ENCODE assay signal across 8 cellular contexts in genomic region chr19:49468746-49469447, GRCh38. TPM values are rescaled to one million over a fixed set of nuclear protein-coding genes. Genes with fewer than 3 reads are reported as not detected.
A peak's percentile ranks its signal among the peaks of the same experiment; 100 is the strongest.
DNase-seq lines count a peak whose midpoint lies in the region; ATAC-seq and TF ChIP-seq lines count a peak whose summit lies in the region.

No MANE protein-coding gene starts in this region.

- no peak for TF ChIP-seq RAD21 in HCT116 (IDR thresholded peaks at IDR 0.05; ENCODE audit: low read depth)

- ATAC-seq in HCT116 = peak; percentile 61
- ATAC-seq in foreskin keratinocyte = peak; percentile 56

- intact Hi-C loops in HCT116 (cut with micrococcal nuclease) = no loop called here

- no peaks in the 10 kb centered on the region for H4K20me1 ChIP-seq in HCT116 (ENCODE audit: insufficient read depth)

- 0 out of 2 replicates have a peak overlapping the region, but pooled peaks have one; percentile 5 for H3K4me2 ChIP-seq in HCT116 (ENCODE audit: low read length)

- peaks cover 28 to 39% of the 10 kb centered on the region in 2 experiments for H3K4me1 ChIP-seq in HCT116 (ENCODE audit: control insufficient read depth in 1 of 2, insufficient read depth in 2 of 2, low read length in 2 of 2)
- peaks cover 7% of the 10 kb centered on the region for H3K4me1 ChIP-seq in foreskin keratinocyte

- DNase-seq in GM03348 (ENCODE audit: low spot score) (peak; percentile 51), HCT116 (ENCODE audit: low read depth, low spot score) (no peak), NCI-H524 treated with DMSO at 0.1 percent for 48 hours (lab: John Stamatoyannopoulos, UW) (peak; percentile 65), foreskin keratinocyte (peak in 1 of 2 donors; percentile 76), NCI-H1105 (lab: John Stamatoyannopoulos, UW) (no peak), Ammon's horn (ENCODE audit: low spot score) (no peak)
- peak; percentile 81 for DNase-seq in activated T-cell treated with anti-CD3 and anti-CD28 coated beads, Interleukin-2, amount 50 U/mL, for 1 hour

- H3K9me2 ChIP-seq in HCT116 (ENCODE audit: insufficient read depth) = no peaks in the 10 kb centered on the region

- BruUV-seq in HCT116 (replicated peaks; lab: Mats Ljungman, UMichigan) = no TSS peak

- no peak overlapping the region for H3K9ac ChIP-seq in HCT116 (ENCODE audit: low read length)

- no peak for TF ChIP-seq POLR2A in HCT116 (IDR thresholded peaks at IDR 0.05; ENCODE audit: borderline replicate concordance, extremely low read depth, insufficient read depth, insufficient read length)

- H3K9me3 ChIP-seq in HCT116 (ENCODE audit: control insufficient read depth in 1 of 2, insufficient read depth in 1 of 2, low read depth in 1 of 2, low read length in 2 of 2) = no peaks in the 10 kb centered on the region

- POLR2A ChIA-PET in HCT116 (lab: Charles Lee) = interaction anchor here (1.3 kb wide), 1 partner anchor 16 kb away, joined by 4 read pairs; the partner anchor contains the start of gene ALDH16A1

- H3K79me2 ChIP-seq in HCT116 (ENCODE audit: insufficient read depth, low read length) = no peaks in the 10 kb centered on the region

- no peaks in the 10 kb centered on the region; a peak in 1 of 4 replicates for H3K36me3 ChIP-seq in HCT116 (ENCODE audit: control insufficient read depth in 1 of 2, insufficient read depth in 2 of 2, low read length in 2 of 2)

- RAD21 ChIA-PET in HCT116 (lab: Charles Lee; ENCODE audit: low non-redundant PET in 1 of 2, low total read pairs in 2 of 2, uncharacterized antibody in 2 of 2, unreplicated experiment in 2 of 2) = interaction anchor here in 1 of 2 experiments (0.5 kb wide), 1 partner anchor 73 kb away, joined by 4 read pairs; no protein-coding TSS in a partner anchor

- CTCF ChIA-PET in HCT116 (lab: Charles Lee) = interaction anchor here (1.1 kb wide), 1 partner anchor 24 kb away, joined by 3 read pairs; no protein-coding TSS in a partner anchor

- TF ChIP-seq CTCF in HCT116 (IDR thresholded peaks at IDR 0.05 in 2 of 3, conservative IDR thresholded peaks at IDR 0.05 in 1 of 3; ENCODE audit: borderline replicate concordance in 1 of 3, insufficient read depth in 1 of 3, low read depth in 2 of 3, low read length in 2 of 3) (no peak), foreskin keratinocyte (conservative IDR thresholded peaks at IDR 0.05) (no peak)

- H3K27me3 ChIP-seq in HCT116 (ENCODE audit: insufficient read depth, low read length) = no peaks in the 10 kb centered on the region
- H3K27me3 ChIP-seq in foreskin keratinocyte = no peaks in the 10 kb centered on the region

- no peak overlapping the region for H2AFZ ChIP-seq in HCT116 (ENCODE audit: low read depth, low read length, poor library complexity, severe bottlenecking)

- H3K27ac ChIP-seq in HCT116 (ENCODE audit: low read depth, low read length) = no peak overlapping the region; the same call in 1 of the 2 replicates
- H3K27ac ChIP-seq in foreskin keratinocyte = no peak overlapping the region
- peak overlapping the region in 20 of 21 experiments; percentile 64 to 97 (median 87) for H3K27ac ChIP-seq in skin epidermis

- H3K4me3 ChIP-seq in HCT116 (replicated peaks in 1 of 2; ENCODE audit: low read depth in 1 of 2, low read length in 2 of 2) = no peak overlapping the region
- H3K4me3 ChIP-seq in skin epidermis = peak overlapping the region in 2 of 7 experiments; percentile 1 to 26

TF ChIP-seq in HCT116, 20 proteins besides CTCF, POLR2A, EP300 and RAD21:
- TF ChIP-seq ZNF274 (IDR thresholded peaks at IDR 0.05; ENCODE audit: low read depth, low read length) = no peak
- no peak for TF ChIP-seq SIN3A (IDR thresholded peaks at IDR 0.05; ENCODE audit: low read depth)
- TF ChIP-seq REST (IDR thresholded peaks at IDR 0.05; ENCODE audit: low read depth) = no peak
- no peak for TF ChIP-seq EZH2phosphoT487 (IDR thresholded peaks at IDR 0.05; ENCODE audit: borderline replicate concordance)
- no peak for TF ChIP-seq ATF3 (IDR thresholded peaks at IDR 0.05)
- no peak for TF ChIP-seq TCF7L2 (IDR thresholded peaks at IDR 0.05; ENCODE audit: borderline replicate concordance, extremely low read depth, insufficient read depth, insufficient read length)
- TF ChIP-seq ZFX (IDR thresholded peaks at IDR 0.05) = no peak
- no peak for TF ChIP-seq CEBPB (IDR thresholded peaks at IDR 0.05; ENCODE audit: low read depth)
- no peak for TF ChIP-seq EGR1 (IDR thresholded peaks at IDR 0.05; ENCODE audit: low read depth)
- TF ChIP-seq EZH2 (IDR thresholded peaks at IDR 0.05) = no peak
- TF ChIP-seq JUND (IDR thresholded peaks at IDR 0.05) = no peak
- no peak for TF ChIP-seq MAX (IDR thresholded peaks at IDR 0.05)
- no peak for TF ChIP-seq ZBTB33 (IDR thresholded peaks at IDR 0.05; ENCODE audit: extremely low read depth, insufficient replicate concordance, low read length)
- no peak for TF ChIP-seq ELF1 (IDR thresholded peaks at IDR 0.05; ENCODE audit: borderline replicate concordance, low read depth)
- TF ChIP-seq FOSL1 (IDR thresholded peaks at IDR 0.05; ENCODE audit: low read depth) = no peak
- no peak for TF ChIP-seq YY1 (IDR thresholded peaks at IDR 0.05; ENCODE audit: extremely low read depth, insufficient replicate concordance, low read depth, low read length)
- no peak for TF ChIP-seq CBX3 (IDR thresholded peaks at IDR 0.05; ENCODE audit: low read depth)
- no peak for TF ChIP-seq SP1 (IDR thresholded peaks at IDR 0.05; ENCODE audit: low read depth)

RNA-seq across cellular contexts. Expression of gene FLT3LG, which starts 5.1 kb away (rescaled TPM):
- total RNA-seq in HCT116 (2021; ENCODE audit: unreplicated experiment) (3.8 TPM), foreskin keratinocyte (6.0 TPM in 2 replicates)
- 2.5 and 4.0 TPM in 2 replicates for polyA plus RNA-seq in HCT116 (2012)
- polyA plus RNA-seq in foreskin keratinocyte = 9.3 and 10.6 TPM in 2 replicates

RNA-seq across cellular contexts. Expression of gene ALDH16A1, which starts 15.9 kb away (rescaled TPM):
- total RNA-seq in HCT116 (2021; ENCODE audit: unreplicated experiment) = 22.8 TPM
- 22.6 and 25.5 TPM in 2 replicates for polyA plus RNA-seq in HCT116 (2012)
- total RNA-seq in foreskin keratinocyte = 23.0 and 39.1 TPM in 2 replicates
- 26.5 and 36.7 TPM in 2 replicates for polyA plus RNA-seq in foreskin keratinocyte

RNA-seq across cellular contexts. Expression of gene PIH1D1, which starts 17.3 kb away (rescaled TPM):
- total RNA-seq in HCT116 (2021; ENCODE audit: unreplicated experiment) (152 TPM), foreskin keratinocyte (83.6 and 92.8 TPM in 2 replicates)
- 165 and 183 TPM in 2 replicates for polyA plus RNA-seq in HCT116 (2012)
- polyA plus RNA-seq in foreskin keratinocyte = 86.7 and 92.5 TPM in 2 replicates

RNA-seq across cellular contexts. Expression of gene RPL13A, which starts 18.5 kb away (rescaled TPM):
- total RNA-seq in HCT116 (2021; ENCODE audit: unreplicated experiment) = 3,719 TPM
- 4,853 and 5,472 TPM in 2 replicates for polyA plus RNA-seq in HCT116 (2012)
- total RNA-seq in foreskin keratinocyte = 2,087 and 2,308 TPM in 2 replicates
- 3,579 and 3,909 TPM in 2 replicates for polyA plus RNA-seq in foreskin keratinocyte

RNA-seq across cellular contexts. Expression of gene RPS11, which starts 27.3 kb away (rescaled TPM):
- 2,353 TPM for total RNA-seq in HCT116 (2021; ENCODE audit: unreplicated experiment)
- 4,962 and 5,407 TPM in 2 replicates for polyA plus RNA-seq in HCT116 (2012)
- total RNA-seq in foreskin keratinocyte = 2,410 and 2,439 TPM in 2 replicates
- polyA plus RNA-seq in foreskin keratinocyte = 3,599 and 3,602 TPM in 2 replicates

Comparison
In these comparisons a context has a peak if more than half of its experiments do, and no peak if none do; other contexts are left out.
1. DNase-seq: peak in GM03348 (single experiment), NCI-H524 treated with DMSO at 0.1 percent for 48 hours (single experiment) and activated T-cell treated with anti-CD3 and anti-CD28 coated beads, Interleukin-2, amount 50 U/mL, for 1 hour (single experiment); none in HCT116 (single experiment), NCI-H1105 (single experiment) and Ammon's horn (single experiment).
2. H3K27ac ChIP-seq: peak in skin epidermis (20 of 21); none in HCT116 (single experiment) and foreskin keratinocyte (single experiment).